ENCODE assay signal across 1 cellular context in genomic region chr5:65161655-65162054, GRCh38.
TF ChIP-seq lines count a peak whose summit lies in the region.

No MANE protein-coding gene starts in this region.

TF ChIP-seq in SK-N-SH, 30 proteins besides CTCF, POLR2A, EP300 and RAD21 (continued from another document):
- TF ChIP-seq, protein P1, sequence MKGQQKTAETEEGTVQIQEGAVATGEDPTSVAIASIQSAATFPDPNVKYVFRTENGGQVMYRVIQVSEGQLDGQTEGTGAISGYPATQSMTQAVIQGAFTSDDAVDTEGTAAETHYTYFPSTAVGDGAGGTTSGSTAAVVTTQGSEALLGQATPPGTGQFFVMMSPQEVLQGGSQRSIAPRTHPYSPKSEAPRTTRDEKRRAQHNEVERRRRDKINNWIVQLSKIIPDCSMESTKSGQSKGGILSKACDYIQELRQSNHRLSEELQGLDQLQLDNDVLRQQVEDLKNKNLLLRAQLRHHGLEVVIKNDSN (IDR thresholded peaks at IDR 0.05; ENCODE audit: borderline replicate concordance, low read depth), result no peak
- TF ChIP-seq RFX5 (IDR thresholded peaks at IDR 0.05; ENCODE audit: low read length) (no peak), MEF2A (IDR thresholded peaks at IDR 0.05; ENCODE audit: borderline replicate concordance, low read depth) (0 out of 2 replicates have a peak, but pooled peaks have one; percentile 11), GATA2 (CRISPR knock-in tag; IDR thresholded peaks at IDR 0.05) (no peak), CHD2 (IDR thresholded peaks at IDR 0.05; ENCODE audit: low read length, partially characterized antibody) (no peak), USF2 (IDR thresholded peaks at IDR 0.05; ENCODE audit: borderline replicate concordance, low read depth, low read length) (no peak), PBX3 (IDR thresholded peaks at IDR 0.05) (peak; percentile 50; the same call in 1 of the 2 replicates), POLR2AphosphoS5 (IDR thresholded peaks at IDR 0.05; ENCODE audit: low read depth, low read length) (no peak), SIN3A (IDR thresholded peaks at IDR 0.05; ENCODE audit: borderline replicate concordance, low read depth, low read length) (no peak), FOXJ3 (CRISPR knock-in tag; IDR thresholded peaks at IDR 0.05) (no peak), ELF1 (IDR thresholded peaks at IDR 0.05) (no peak), NRF1 (IDR thresholded peaks at IDR 0.05; ENCODE audit: low read depth, low read length) (no peak), TAF1 (IDR thresholded peaks at IDR 0.05; ENCODE audit: borderline replicate concordance, low read depth, low read length) (no peak), MXI1 (IDR thresholded peaks at IDR 0.05; ENCODE audit: low read depth, low read length) (no peak), RXRA (IDR thresholded peaks at IDR 0.05; ENCODE audit: borderline replicate concordance, low read depth) (no peak), YY1 (IDR thresholded peaks at IDR 0.05; ENCODE audit: low read depth) (no peak)
- TF ChIP-seq, protein P2, sequence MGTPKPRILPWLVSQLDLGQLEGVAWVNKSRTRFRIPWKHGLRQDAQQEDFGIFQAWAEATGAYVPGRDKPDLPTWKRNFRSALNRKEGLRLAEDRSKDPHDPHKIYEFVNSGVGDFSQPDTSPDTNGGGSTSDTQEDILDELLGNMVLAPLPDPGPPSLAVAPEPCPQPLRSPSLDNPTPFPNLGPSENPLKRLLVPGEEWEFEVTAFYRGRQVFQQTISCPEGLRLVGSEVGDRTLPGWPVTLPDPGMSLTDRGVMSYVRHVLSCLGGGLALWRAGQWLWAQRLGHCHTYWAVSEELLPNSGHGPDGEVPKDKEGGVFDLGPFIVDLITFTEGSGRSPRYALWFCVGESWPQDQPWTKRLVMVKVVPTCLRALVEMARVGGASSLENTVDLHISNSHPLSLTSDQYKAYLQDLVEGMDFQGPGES (IDR thresholded peaks at IDR 0.05; ENCODE audit: low read depth, low read length), result no peak
- TF ChIP-seq, protein P3, sequence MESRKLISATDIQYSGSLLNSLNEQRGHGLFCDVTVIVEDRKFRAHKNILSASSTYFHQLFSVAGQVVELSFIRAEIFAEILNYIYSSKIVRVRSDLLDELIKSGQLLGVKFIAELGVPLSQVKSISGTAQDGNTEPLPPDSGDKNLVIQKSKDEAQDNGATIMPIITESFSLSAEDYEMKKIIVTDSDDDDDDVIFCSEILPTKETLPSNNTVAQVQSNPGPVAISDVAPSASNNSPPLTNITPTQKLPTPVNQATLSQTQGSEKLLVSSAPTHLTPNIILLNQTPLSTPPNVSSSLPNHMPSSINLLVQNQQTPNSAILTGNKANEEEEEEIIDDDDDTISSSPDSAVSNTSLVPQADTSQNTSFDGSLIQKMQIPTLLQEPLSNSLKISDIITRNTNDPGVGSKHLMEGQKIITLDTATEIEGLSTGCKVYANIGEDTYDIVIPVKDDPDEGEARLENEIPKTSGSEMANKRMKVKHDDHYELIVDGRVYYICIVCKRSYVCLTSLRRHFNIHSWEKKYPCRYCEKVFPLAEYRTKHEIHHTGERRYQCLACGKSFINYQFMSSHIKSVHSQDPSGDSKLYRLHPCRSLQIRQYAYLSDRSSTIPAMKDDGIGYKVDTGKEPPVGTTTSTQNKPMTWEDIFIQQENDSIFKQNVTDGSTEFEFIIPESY (IDR thresholded peaks at IDR 0.05; ENCODE audit: borderline replicate concordance, low read depth), result no peak
- TF ChIP-seq, protein P4, sequence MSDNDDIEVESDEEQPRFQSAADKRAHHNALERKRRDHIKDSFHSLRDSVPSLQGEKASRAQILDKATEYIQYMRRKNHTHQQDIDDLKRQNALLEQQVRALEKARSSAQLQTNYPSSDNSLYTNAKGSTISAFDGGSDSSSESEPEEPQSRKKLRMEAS (IDR thresholded peaks at IDR 0.05; ENCODE audit: low read depth), result no peak
- TF ChIP-seq, protein P5, sequence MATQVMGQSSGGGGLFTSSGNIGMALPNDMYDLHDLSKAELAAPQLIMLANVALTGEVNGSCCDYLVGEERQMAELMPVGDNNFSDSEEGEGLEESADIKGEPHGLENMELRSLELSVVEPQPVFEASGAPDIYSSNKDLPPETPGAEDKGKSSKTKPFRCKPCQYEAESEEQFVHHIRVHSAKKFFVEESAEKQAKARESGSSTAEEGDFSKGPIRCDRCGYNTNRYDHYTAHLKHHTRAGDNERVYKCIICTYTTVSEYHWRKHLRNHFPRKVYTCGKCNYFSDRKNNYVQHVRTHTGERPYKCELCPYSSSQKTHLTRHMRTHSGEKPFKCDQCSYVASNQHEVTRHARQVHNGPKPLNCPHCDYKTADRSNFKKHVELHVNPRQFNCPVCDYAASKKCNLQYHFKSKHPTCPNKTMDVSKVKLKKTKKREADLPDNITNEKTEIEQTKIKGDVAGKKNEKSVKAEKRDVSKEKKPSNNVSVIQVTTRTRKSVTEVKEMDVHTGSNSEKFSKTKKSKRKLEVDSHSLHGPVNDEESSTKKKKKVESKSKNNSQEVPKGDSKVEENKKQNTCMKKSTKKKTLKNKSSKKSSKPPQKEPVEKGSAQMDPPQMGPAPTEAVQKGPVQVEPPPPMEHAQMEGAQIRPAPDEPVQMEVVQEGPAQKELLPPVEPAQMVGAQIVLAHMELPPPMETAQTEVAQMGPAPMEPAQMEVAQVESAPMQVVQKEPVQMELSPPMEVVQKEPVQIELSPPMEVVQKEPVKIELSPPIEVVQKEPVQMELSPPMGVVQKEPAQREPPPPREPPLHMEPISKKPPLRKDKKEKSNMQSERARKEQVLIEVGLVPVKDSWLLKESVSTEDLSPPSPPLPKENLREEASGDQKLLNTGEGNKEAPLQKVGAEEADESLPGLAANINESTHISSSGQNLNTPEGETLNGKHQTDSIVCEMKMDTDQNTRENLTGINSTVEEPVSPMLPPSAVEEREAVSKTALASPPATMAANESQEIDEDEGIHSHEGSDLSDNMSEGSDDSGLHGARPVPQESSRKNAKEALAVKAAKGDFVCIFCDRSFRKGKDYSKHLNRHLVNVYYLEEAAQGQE (IDR thresholded peaks at IDR 0.05; ENCODE audit: low read depth, low read length), result no peak
